Comparison of ENCODE assay signal across 21 cellular contexts in genomic region chr5:43134019-43134418, GRCh38. TPM values are rescaled to one million over a fixed set of nuclear protein-coding genes. Genes with fewer than 3 reads are reported as not detected.
DNase-seq lines count a peak whose midpoint lies in the region; ATAC-seq, FAIRE-seq and TF ChIP-seq lines count a peak whose summit lies in the region.
"Had no signal": no experiment of that assay in that cellular context is flagged by ENCODE, and none has a peak within 500 bp of the region (broad histone marks: within the 10 kb centered on the region; RNA-seq: fewer than 3 reads in every experiment).

No MANE protein-coding gene starts in this region.

- no peak overlapping the region for H3K4me2 ChIP-seq in GM12878 (ENCODE audit: control insufficient read depth, insufficient read depth)
- H3K4me2 ChIP-seq: BLaER1 had no signal

- peaks cover 75% of the 10 kb centered on the region for H3K36me3 Mint-ChIP-seq in CD8-positive, alpha-beta T cell
- peaks cover 62% of the 10 kb centered on the region for H3K36me3 Mint-ChIP-seq in activated CD4-positive, alpha-beta memory T cell treated with anti-CD3 and anti-CD28 coated beads for 36 hours

- no peak for TF ChIP-seq RAD21 in GM12878 (IDR thresholded peaks at IDR 0.05; ENCODE audit: insufficient read depth, low read depth, low read length)

- no peak for FAIRE-seq in GM12878 (lab: Jason Lieb, UNC)
- FAIRE-seq: D721Med, GM12891, GM18507 had no signal

- DNase-seq in CD8-positive, alpha-beta T cell, result no peak
- no peak for DNase-seq in GM12878 (ENCODE audit: low read depth, low spot score)
- no peak for DNase-seq in NCI-H1694 treated with DMSO at 0.1 percent for 48 hours (lab: John Stamatoyannopoulos, UW)
- DNase-seq in activated CD4-positive, alpha-beta memory T cell treated with anti-CD3 and anti-CD28 coated beads for 36 hours, result no peak
- no peak for DNase-seq in NOMO-1 treated with DMSO at 0.1 percent for 48 hours (lab: John Stamatoyannopoulos, UW; ENCODE audit: unreplicated experiment)
- DNase-seq: CD4-positive, CD25-positive, alpha-beta regulatory T cell; CD8-positive, alpha-beta memory T cell; DMS 273 treated with DMSO at 0.1 percent for 48 hours; DMS79; EL; GDM1; GOT3 had no signal

- POLR2A ChIA-PET in CD8-positive, alpha-beta T cell (lab: Charles Lee), result no interaction called here
- POLR2A ChIA-PET in HEK293 (lab: Yijun Ruan, JAX), result no interaction called here
- POLR2A ChIA-PET in GM12878 (lab: Charles Lee), result interaction anchor here (1.1 kb wide), 1 partner anchor 12 kb away, joined by 3 read pairs; no protein-coding TSS in a partner anchor
- POLR2A ChIA-PET in activated CD4-positive, alpha-beta memory T cell treated with anti-CD3 and anti-CD28 coated beads for 36 hours (lab: Charles Lee), result no interaction called here

- SMC1A ChIA-PET in GM12878 (lab: Charles Lee; ENCODE audit: uncharacterized antibody, unreplicated experiment), result interaction anchor here (1.6 kb wide), 1 partner anchor 9 kb away, joined by 3 read pairs; no protein-coding TSS in a partner anchor

- no peak overlapping the region for H3K9ac ChIP-seq in GM12878 (ENCODE audit: control insufficient read depth, insufficient read depth, low read length)
- H3K9ac ChIP-seq: BLaER1 had no signal

- peaks cover 4% of the 10 kb centered on the region; the same call in 1 of the 2 replicates for H3K79me2 ChIP-seq in GM12878 (ENCODE audit: control insufficient read depth, insufficient read depth, low read length)

- no peak overlapping the region for H2AFZ ChIP-seq in GM12878 (ENCODE audit: control insufficient read depth, low read depth, low read length)

- no peaks in the 10 kb centered on the region for H3K9me3 Mint-ChIP-seq in CD8-positive, alpha-beta T cell
- H3K9me3 Mint-ChIP-seq in activated CD4-positive, alpha-beta memory T cell treated with anti-CD3 and anti-CD28 coated beads for 36 hours, result no peaks in the 10 kb centered on the region
- H3K9me3 Mint-ChIP-seq: CD4-positive, CD25-positive, alpha-beta regulatory T cell; CD8-positive, alpha-beta memory T cell had no signal

- H3K4me3 ChIP-seq in CD8-positive, alpha-beta T cell (ENCODE audit: low read depth, low read length), result no peak overlapping the region
- H3K4me3 ChIP-seq in HEK293 (ENCODE audit: low read depth, low read length), result no peak overlapping the region
- H3K4me3 ChIP-seq in GM12878, result no peak overlapping the region
- H3K4me3 ChIP-seq: BLaER1, HAP-1 had no signal

- no peak overlapping the region for H3K4me3 Mint-ChIP-seq in CD8-positive, alpha-beta T cell
- no peak overlapping the region for H3K4me3 Mint-ChIP-seq in activated CD4-positive, alpha-beta memory T cell treated with anti-CD3 and anti-CD28 coated beads for 36 hours
- H3K4me3 Mint-ChIP-seq: B cell; CD4-positive, CD25-positive, alpha-beta regulatory T cell; CD8-positive, alpha-beta memory T cell had no signal

- 95% methylated on average over 3 of the region's 3 CpGs for WGBS in GM12878 (ENCODE audit: insufficient coverage, insufficient replicate concordance, low lambda C conversion rate, missing lambda C conversion rate)

- TF ChIP-seq EP300 in GM12878 (IDR thresholded peaks at IDR 0.05; ENCODE audit: borderline replicate concordance in 1 of 2, control insufficient read depth in 1 of 2, low read depth in 2 of 2, low read length in 2 of 2), result no peak

- peak overlapping the region; percentile 39 for H3K27ac Mint-ChIP-seq in CD8-positive, alpha-beta T cell
- H3K27ac Mint-ChIP-seq in activated CD4-positive, alpha-beta memory T cell treated with anti-CD3 and anti-CD28 coated beads for 36 hours, result no peak overlapping the region
- H3K27ac Mint-ChIP-seq: B cell had no signal

- RAD21 ChIA-PET in GM12878 (lab: Charles Lee; ENCODE audit: unreplicated experiment), result no interaction called here

- BruUV-seq in GM12878 (replicated peaks; lab: Mats Ljungman, UMichigan), result TSS peak; percentile 16

- ATAC-seq in CD8-positive, alpha-beta T cell, result no peak
- no peak for ATAC-seq in GM12878

- H3K27me3 ChIP-seq in CD8-positive, alpha-beta T cell (ENCODE audit: insufficient read depth, low read length), result no peaks in the 10 kb centered on the region
- no peaks in the 10 kb centered on the region for H3K27me3 ChIP-seq in GM12878 (replicated peaks in 1 of 2; ENCODE audit: control insufficient read depth in 2 of 2, insufficient read depth in 2 of 2, low read length in 1 of 2)
- H3K27me3 ChIP-seq: BLaER1 had no signal

- no peaks in the 10 kb centered on the region for H3K27me3 Mint-ChIP-seq in CD8-positive, alpha-beta T cell (ENCODE audit: low read depth)
- H3K27me3 Mint-ChIP-seq in activated CD4-positive, alpha-beta memory T cell treated with anti-CD3 and anti-CD28 coated beads for 36 hours, result no peaks in the 10 kb centered on the region
- H3K27me3 Mint-ChIP-seq: B cell; CD4-positive, CD25-positive, alpha-beta regulatory T cell; CD8-positive, alpha-beta memory T cell had no signal

- TF ChIP-seq POLR2A in GM12878 (IDR thresholded peaks at IDR 0.05; ENCODE audit: low read depth, low read length), result no peak

- no peaks in the 10 kb centered on the region for H3K9me3 ChIP-seq in CD8-positive, alpha-beta T cell (ENCODE audit: low read length)
- H3K9me3 ChIP-seq in HEK293 (ENCODE audit: control insufficient read depth, insufficient read depth, low read depth, low read length) (no peaks in the 10 kb centered on the region; the same call in 1 of the 2 replicates), GM12878 (replicated peaks; ENCODE audit: control insufficient read depth, insufficient read depth, low read length) (no peaks in the 10 kb centered on the region; the same call in 1 of the 3 replicates)
- H3K9me3 ChIP-seq: BLaER1, HAP-1 had no signal

- H3K4me1 ChIP-seq in CD8-positive, alpha-beta T cell (ENCODE audit: insufficient read depth, low read length), result peaks cover 5% of the 10 kb centered on the region
- H3K4me1 ChIP-seq in HEK293 (ENCODE audit: control insufficient read depth, insufficient read depth, low read length) (no peaks in the 10 kb centered on the region), GM12878 (ENCODE audit: control insufficient read depth, insufficient read depth, low read length) (peaks cover 18% of the 10 kb centered on the region)
- H3K4me1 ChIP-seq: BLaER1, HAP-1 had no signal

- H3K36me3 ChIP-seq in CD8-positive, alpha-beta T cell (ENCODE audit: insufficient read depth, low read length), result peaks cover 3% of the 10 kb centered on the region
- H3K36me3 ChIP-seq in HEK293 (ENCODE audit: control insufficient read depth in 2 of 2, insufficient read depth in 1 of 2, low read length in 2 of 2) (peaks cover 70 to 71% of the 10 kb centered on the region in 2 experiments), GM12878 (ENCODE audit: control insufficient read depth in 2 of 2, insufficient read depth in 2 of 2, low read length in 1 of 2) (peaks cover 2 to 12% of the 10 kb centered on the region in 2 experiments; a peak in 3 of 4 replicates)

- peaks cover 56% of the 10 kb centered on the region for H3K4me1 Mint-ChIP-seq in CD8-positive, alpha-beta T cell (ENCODE audit: low read depth)
- peaks cover 37% of the 10 kb centered on the region for H3K4me1 Mint-ChIP-seq in activated CD4-positive, alpha-beta memory T cell treated with anti-CD3 and anti-CD28 coated beads for 36 hours (ENCODE audit: low read depth)

- intact Hi-C loops in CD8-positive, alpha-beta T cell (cut with DNase I, micrococcal nuclease), result no loop called here
- intact Hi-C loops in GM12878 (cut with micrococcal nuclease; ENCODE audit: unreplicated experiment), result no loop called here
- intact Hi-C loops in activated CD4-positive, alpha-beta memory T cell treated with anti-CD3 and anti-CD28 coated beads for 36 hours (cut with micrococcal nuclease), result no loop called here

- H3K27ac ChIP-seq in CD8-positive, alpha-beta T cell (ENCODE audit: low read depth, low read length), result no peak overlapping the region
- H3K27ac ChIP-seq in HEK293 (ENCODE audit: extremely low read depth, low read depth, low read length), result no peak overlapping the region
- H3K27ac ChIP-seq in GM12878 (ENCODE audit: control insufficient read depth, insufficient read depth), result no peak overlapping the region
- H3K27ac ChIP-seq: BLaER1, C4-2B had no signal

- in situ Hi-C loops in GM12878 (cut with MboI), result no loop called here

- TF ChIP-seq CTCF in CD8-positive, alpha-beta T cell (IDR thresholded peaks at IDR 0.05), result no peak
- TF ChIP-seq CTCF in HEK293 (tag by site-specific recombination; IDR thresholded peaks at IDR 0.05), result no peak
- TF ChIP-seq CTCF in GM12878 (IDR thresholded peaks at IDR 0.05 in 2 of 3, conservative IDR thresholded peaks at IDR 0.05 in 1 of 3; ENCODE audit: control insufficient read depth in 2 of 3, extremely low read depth in 1 of 3, insufficient read depth in 1 of 3, low read depth in 3 of 3, low read length in 3 of 3), result no peak

- CTCF ChIA-PET in CD8-positive, alpha-beta T cell (lab: Charles Lee), result no interaction called here
- CTCF ChIA-PET in HEK293 (lab: Yijun Ruan, JAX) (no interaction called here), GM12878 (lab: Yijun Ruan, JAX) (no interaction called here)
- CTCF ChIA-PET in activated CD4-positive, alpha-beta memory T cell treated with anti-CD3 and anti-CD28 coated beads for 36 hours (lab: Charles Lee), result no interaction called here

- H4K20me1 ChIP-seq in GM12878 (ENCODE audit: control insufficient read depth, insufficient read depth), result no peaks in the 10 kb centered on the region

RNA-seq across cellular contexts. Expression of gene ZNF131, which starts 13.3 kb away (rescaled TPM):
- total RNA-seq in CD8-positive, alpha-beta T cell, result 10 to 100 TPM; 76.7 to 84.9 TPM
- total RNA-seq in GM12878 (2013; cell fraction: nucleolus; rRNA removed), result 107 and 112 TPM in 2 replicates
- total RNA-seq in GM12878 (2014; rRNA removed) (28.0 and 32.5 TPM in 2 replicates), GM12878 (2014; rRNA removed; fragmentation: Illumina TruSeq; extraction: Trizol) (52.6 and 53.0 TPM in 2 replicates), GM12878 (2021) (28.5 and 31.6 TPM in 2 replicates)
- 13.9 TPM for polyA plus RNA-seq in GM12878 (2011; ENCODE audit: low read depth)
- polyA plus RNA-seq in GM12878 (2011; rRNA removed) (47.9 and 67.2 TPM in 2 replicates), GM12878 (2014; fragmentation: Illumina TruSeq; extraction: Trizol) (49.1 and 76.0 TPM in 2 replicates), GM12878 (2014; fragmentation: Nextera tagmentation; extraction: Ambion mirVana) (10 to 100 TPM; 16.4 to 23.3 TPM), GM12878 (2014; rRNA removed) (23.2 and 27.9 TPM in 2 replicates), GM12878 (2016; fragmentation: Nextera tagmentation; extraction: Ambion mirVana) (10 to 100 TPM; 24.9 to 28.5 TPM)
- 20.0 and 21.2 TPM in 2 replicates for polyA plus RNA-seq in GM12878 (2011; cell fraction: cytosol; rRNA removed)
- polyA plus RNA-seq in GM12878 (2011; cell fraction: nucleus; rRNA removed), result 36.3 and 39.3 TPM in 2 replicates
- 17.6 and 20.0 TPM in 2 replicates for polyA plus RNA-seq in GM12878 (2012)
- 35.7 and 57.9 TPM in 2 replicates for polyA minus RNA-seq in GM12878 (2011; rRNA and poly(A)+ RNA removed)
- polyA minus RNA-seq in GM12878 (2011; cell fraction: cytosol; rRNA and poly(A)+ RNA removed), result 17.0 and 20.3 TPM in 2 replicates
- polyA minus RNA-seq in GM12878 (2011; cell fraction: nucleus; rRNA and poly(A)+ RNA removed), result 29.6 and 53.0 TPM in 2 replicates
- total RNA-seq in activated CD4-positive, alpha-beta memory T cell treated with anti-CD3 and anti-CD28 coated beads for 36 hours, result 10 to 100 TPM; 27.3 to 27.8 TPM

RNA-seq across cellular contexts. Expression of gene NIM1K, which starts 58.0 kb away (rescaled TPM):
- under 1 TPM; 0.14 to 0.46 TPM for total RNA-seq in CD8-positive, alpha-beta T cell
- total RNA-seq in GM12878 (2013; cell fraction: nucleolus; rRNA removed), result 1.1 and 1.4 TPM in 2 replicates
- total RNA-seq in GM12878 (2014; rRNA removed) (0.96 and 1.3 TPM in 2 replicates), GM12878 (2014; rRNA removed; fragmentation: Illumina TruSeq; extraction: Trizol) (0.63 and 0.69 TPM in 2 replicates), GM12878 (2021) (0.69 and 1.0 TPM in 2 replicates)
- polyA plus RNA-seq in GM12878 (2011; ENCODE audit: low read depth), result 0.50 TPM
- polyA plus RNA-seq in GM12878 (2011; rRNA removed) (1.3 and 1.6 TPM in 2 replicates), GM12878 (2014; fragmentation: Illumina TruSeq; extraction: Trizol) (0.47 and 0.74 TPM in 2 replicates), GM12878 (2014; fragmentation: Nextera tagmentation; extraction: Ambion mirVana) (under 1 TPM; 0.27 to 0.35 TPM), GM12878 (2014; rRNA removed) (0.37 and 0.84 TPM in 2 replicates), GM12878 (2016; fragmentation: Nextera tagmentation; extraction: Ambion mirVana) (1 to 10 TPM in 1 of 2 experiments, under 1 TPM in 1; 0.96 to 1.7 TPM)
- polyA plus RNA-seq in GM12878 (2011; cell fraction: cytosol; rRNA removed), result 1.5 and 1.7 TPM in 2 replicates
- polyA plus RNA-seq in GM12878 (2011; cell fraction: nucleus; rRNA removed), result 0.99 and 1.3 TPM in 2 replicates
- polyA plus RNA-seq in GM12878 (2012), result 0.76 and 1.0 TPM in 2 replicates
- 1.5 and 1.9 TPM in 2 replicates for polyA minus RNA-seq in GM12878 (2011; rRNA and poly(A)+ RNA removed)
- polyA minus RNA-seq in GM12878 (2011; cell fraction: cytosol; rRNA and poly(A)+ RNA removed), result 1.2 and 1.6 TPM in 2 replicates
- polyA minus RNA-seq in GM12878 (2011; cell fraction: nucleus; rRNA and poly(A)+ RNA removed), result 1.6 and 2.1 TPM in 2 replicates
- under 1 TPM; 0.75 to 1.00 TPM for total RNA-seq in activated CD4-positive, alpha-beta memory T cell treated with anti-CD3 and anti-CD28 coated beads for 36 hours
- total RNA-seq: A172 had no signal
